Comparison of ENCODE assay signal across 1 cellular context in genomic region chr17:75576661-75577060, GRCh38.
TF ChIP-seq lines count a peak whose summit lies in the region.

No MANE protein-coding gene starts in this region.

TF ChIP-seq in HepG2, 621 proteins besides CTCF, POLR2A, EP300 and RAD21 (continued from another document and continues in another):
- TF ChIP-seq ZNF609 (CRISPR knock-in tag; IDR thresholded peaks at IDR 0.05; ENCODE audit: borderline replicate concordance) (no peak; the same call in 1 of the 2 replicates), ZNF256 (CRISPR knock-in tag; conservative IDR thresholded peaks at IDR 0.05) (no peak), RFXANK (CRISPR knock-in tag; IDR thresholded peaks at IDR 0.05) (no peak), KDM6A (CRISPR knock-in tag; IDR thresholded peaks at IDR 0.05; ENCODE audit: low read depth) (peak; percentile 76; the same call in 1 of the 2 replicates), ARID4A (CRISPR knock-in tag; IDR thresholded peaks at IDR 0.05; ENCODE audit: borderline replicate concordance) (peak; percentile 17; the same call in 1 of the 2 replicates), CEBPB (IDR thresholded peaks at IDR 0.05; ENCODE audit: borderline replicate concordance, low read depth, low read length) (peak; percentile 12; the same call in 1 of the 2 replicates), ZNF616 (CRISPR knock-in tag; IDR thresholded peaks at IDR 0.05; ENCODE audit: low read depth) (no peak), MIXL1 (CRISPR knock-in tag; IDR thresholded peaks at IDR 0.05) (peak; percentile 84), ZSCAN22 (CRISPR knock-in tag; IDR thresholded peaks at IDR 0.05) (no peak), ISL2 (CRISPR knock-in tag; IDR thresholded peaks at IDR 0.05) (peak; percentile 71; the same call in 1 of the 2 replicates), AKAP8 (CRISPR knock-in tag; IDR thresholded peaks at IDR 0.05) (no peak), GPN1 (CRISPR knock-in tag; IDR thresholded peaks at IDR 0.05; ENCODE audit: borderline replicate concordance) (no peak), MNT (IDR thresholded peaks at IDR 0.05) (no peak), HOXD1 (CRISPR knock-in tag; IDR thresholded peaks at IDR 0.05) (no peak), CREB3 (CRISPR knock-in tag; IDR thresholded peaks at IDR 0.05) (no peak), ZNF790 (CRISPR knock-in tag; IDR thresholded peaks at IDR 0.05; ENCODE audit: borderline replicate concordance) (no peak), RCOR2 (CRISPR knock-in tag; IDR thresholded peaks at IDR 0.05) (peak; percentile 76), MXI1 (IDR thresholded peaks at IDR 0.05; ENCODE audit: borderline replicate concordance, low read depth, low read length) (no peak), ARID5B (CRISPR knock-in tag; IDR thresholded peaks at IDR 0.05) (peak; percentile 92), ZNF101 (CRISPR knock-in tag; IDR thresholded peaks at IDR 0.05; ENCODE audit: borderline replicate concordance, low read depth) (no peak), STAT5B (CRISPR knock-in tag; IDR thresholded peaks at IDR 0.05) (no peak), CEBPG (CRISPR knock-in tag; IDR thresholded peaks at IDR 0.05) (peak; percentile 86), RBAK (CRISPR knock-in tag; IDR thresholded peaks at IDR 0.05) (no peak), HNRNPL (IDR thresholded peaks at IDR 0.05; ENCODE audit: low read depth, low read length) (no peak), ZFP41 (CRISPR knock-in tag; IDR thresholded peaks at IDR 0.05; ENCODE audit: borderline replicate concordance) (no peak), ZNF644 (CRISPR knock-in tag; IDR thresholded peaks at IDR 0.05; ENCODE audit: low read depth) (no peak), BHLHE40 (IDR thresholded peaks at IDR 0.05; ENCODE audit: low read length) (no peak), NR2F1 (CRISPR knock-in tag; IDR thresholded peaks at IDR 0.05) (peak in 1 of 2 experiments; percentile 43; a peak in 1 of 4 replicates), NR0B2 (CRISPR knock-in tag; IDR thresholded peaks at IDR 0.05) (no peak), ZSCAN9 (CRISPR knock-in tag; IDR thresholded peaks at IDR 0.05; ENCODE audit: borderline replicate concordance) (no peak), MAX (IDR thresholded peaks at IDR 0.05) (no peak), HINFP (CRISPR knock-in tag; IDR thresholded peaks at IDR 0.05; ENCODE audit: low read depth) (no peak), BORCS8-MEF2B (CRISPR knock-in tag; IDR thresholded peaks at IDR 0.05) (no peak; the same call in 1 of the 2 replicates), MTF2 (CRISPR knock-in tag; IDR thresholded peaks at IDR 0.05; ENCODE audit: borderline replicate concordance) (no peak), FOXO1 (CRISPR knock-in tag; IDR thresholded peaks at IDR 0.05) (peak; percentile 58; the same call in 1 of the 2 replicates), ZNF543 (CRISPR knock-in tag; IDR thresholded peaks at IDR 0.05) (no peak), THYN1 (CRISPR knock-in tag; IDR thresholded peaks at IDR 0.05; ENCODE audit: borderline replicate concordance, low read depth) (no peak)
